25 cellular contexts compared by ENCODE assay signal in the genomic region with DNA sequence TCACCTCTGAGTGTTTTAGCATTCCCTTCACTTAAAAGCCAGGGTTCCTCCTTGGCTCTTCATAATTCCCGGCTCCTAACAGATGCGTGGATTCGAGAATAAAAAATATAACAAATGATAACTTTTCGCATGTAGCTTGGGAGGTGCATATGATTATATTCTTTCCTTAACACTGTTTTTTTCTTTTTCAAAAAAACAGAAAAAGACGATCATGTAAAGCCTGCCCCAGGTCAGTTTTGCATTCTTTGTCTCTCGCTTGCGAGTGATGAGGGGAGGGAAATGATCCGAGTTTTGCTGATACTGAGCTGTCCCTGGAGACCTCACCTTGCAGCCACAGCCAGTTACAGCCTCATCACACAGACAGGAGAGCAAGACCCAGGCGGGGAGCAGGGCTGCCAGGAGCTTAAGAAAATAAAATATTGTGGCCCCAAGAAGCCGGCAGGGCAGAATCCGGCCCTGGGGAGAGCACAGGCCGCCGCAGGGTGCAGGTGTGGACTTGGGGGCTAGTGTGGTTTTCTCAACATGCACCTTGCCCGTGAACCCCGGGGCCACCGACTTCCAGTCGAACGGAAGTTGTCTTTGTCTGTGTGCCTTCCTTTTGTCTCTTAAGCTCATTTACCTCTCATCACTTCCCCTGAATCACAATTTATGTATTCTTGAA.
"Had no signal": no experiment of that assay in that cellular context is flagged by ENCODE, and none has a peak within 500 bp of the region (broad histone marks: within the 10 kb centered on the region; RNA-seq: fewer than 3 reads in every experiment).

No MANE protein-coding gene starts in this region.

- ATAC-seq: foreskin keratinocyte; heart right ventricle; left cardiac atrium; lower lobe of right lung; natural killer cell; right cardiac atrium; stimulated activated effector memory CD8-positive, alpha-beta T cell treated with anti-CD3 and anti-CD28 coated beads, Interleukin-12 subunit alpha, Interleukin-12 subunit beta, amount 100 ng/mL, for 72 hours had no signal

- H3K27ac ChIP-seq: esophagus muscularis mucosa, foreskin keratinocyte, heart right ventricle, left ventricle myocardium inferior, lower lobe of right lung, neutrophil, parathyroid adenoma, prostate gland, stomach, testis, tibial nerve, upper lobe of left lung had no signal

- H3K36me3 ChIP-seq: esophagus muscularis mucosa, heart right ventricle, left ventricle myocardium inferior, lower lobe of right lung, neutrophil, prostate gland, stomach, tibial nerve, upper lobe of left lung had no signal

- H3K27me3 ChIP-seq: neutrophil, testis, tibial nerve, upper lobe of left lung had no signal

- H3K9me3 ChIP-seq: esophagus muscularis mucosa, heart right ventricle, left ventricle myocardium inferior, lower lobe of right lung, neutrophil, prostate gland, stomach, testis, tibial nerve, upper lobe of left lung had no signal

- H3K4me3 ChIP-seq: dorsolateral prefrontal cortex, esophagus muscularis mucosa, heart right ventricle, left ventricle myocardium inferior, lower lobe of right lung, prostate gland, smooth muscle cell, stomach, testis, tibial nerve, upper lobe of left lung had no signal

- H3K4me1 ChIP-seq: esophagus muscularis mucosa, foreskin keratinocyte, heart right ventricle, left ventricle myocardium inferior, lower lobe of right lung, parathyroid adenoma, prostate gland, stomach, tibial nerve, upper lobe of left lung had no signal

- DNase-seq: central memory CD4-positive, alpha-beta T cell; effector CD4-positive, alpha-beta T cell; foreskin keratinocyte; glutamatergic neuron; heart right ventricle; hippocampal formation; left cardiac atrium; left ventricle myocardium inferior; lower lobe of right lung; natural killer cell; right cardiac atrium; stimulated activated CD4-positive, alpha-beta T cell treated with anti-CD3 and anti-CD28 coated beads, Interleukin-2, amount 100 ng/mL, for 24 hours; stimulated activated CD4-positive, alpha-beta T cell treated with anti-CD3 and anti-CD28 coated beads, Interleukin-4, amount 100 ng/mL, for 24 hours; stimulated activated naive CD4-positive, alpha-beta T cell treated with Interleukin-2 at 50 U/mL for 16 hours; stomach; testis; upper lobe of left lung had no signal
